In genomic region chr10:76234827-76235226, GRCh38 we compare ENCODE assay signal across 8 cellular contexts.
"Had no signal": no experiment of that assay in that cellular context is flagged by ENCODE, and none has a peak within 500 bp of the region (broad histone marks: within the 10 kb centered on the region; RNA-seq: fewer than 3 reads in every experiment).

No MANE protein-coding gene starts in this region.

- H3K4me2 ChIP-seq: GM23338 had no signal

- ATAC-seq: GM23338, HCT116, K562 had no signal

- H3K4me3 Mint-ChIP-seq: GM23338, HFFc6 had no signal

- H2AFZ ChIP-seq: GM23338 had no signal

- H3K36me3 ChIP-seq: HAP-1 had no signal

- FAIRE-seq: HTR-8/SVneo, K562 had no signal

- H3K4me3 ChIP-seq: GM23338, HAP-1, K562 had no signal

- H3K9me3 Mint-ChIP-seq: GM23338, HFFc6 had no signal

- DNase-seq: H7, HFFc6, IMR-90 had no signal

- H3K9me3 ChIP-seq: HAP-1 had no signal

- H3K27ac Mint-ChIP-seq: GM23338, HFFc6 had no signal
